ENCODE assay signal across 24 cellular contexts in the genomic region with DNA sequence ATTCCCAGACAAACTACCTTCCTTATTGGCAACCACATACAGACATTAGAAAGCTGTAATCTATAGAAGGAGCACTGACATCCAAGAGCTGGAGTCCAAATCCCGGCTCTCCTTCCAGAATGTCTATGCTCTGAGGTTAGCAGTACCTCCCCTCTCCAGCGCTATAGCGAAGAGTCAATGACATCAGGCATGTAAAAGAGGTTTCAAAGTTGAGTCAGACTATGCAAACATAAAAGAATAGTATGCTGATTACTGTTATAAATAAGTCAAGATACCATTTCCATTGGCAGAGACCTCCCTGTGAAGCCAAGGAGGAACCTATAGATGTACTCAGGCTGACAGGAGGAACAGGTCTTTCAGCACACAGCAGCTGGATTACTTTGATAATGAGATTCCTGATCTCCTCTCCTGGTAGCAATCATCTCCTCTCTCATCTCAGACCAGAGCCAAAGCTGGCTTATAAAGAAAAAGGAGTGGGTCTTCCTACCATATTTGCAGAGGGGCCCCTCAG.
DNase-seq lines count a peak whose midpoint lies in the region; ATAC-seq, FAIRE-seq and TF ChIP-seq lines count a peak whose summit lies in the region.
"Had no signal": no experiment of that assay in that cellular context is flagged by ENCODE, and none has a peak within 500 bp of the region (broad histone marks: within the 10 kb centered on the region; RNA-seq: fewer than 3 reads in every experiment).

No MANE protein-coding gene starts in this region.

- in situ Hi-C loops in IMR-90 (cut with MboI; ENCODE audit: low sequenced_read_pairs), result no loop called here
- in situ Hi-C loops in K562 (cut with MboI), result no loop called here

- H3K56ac ChIP-seq in IMR-90 (ENCODE audit: extremely low read depth, insufficient read depth, low read length), result no peak overlapping the region

- FAIRE-seq in K562 (lab: Jason Lieb, UNC), result no peak
- FAIRE-seq: A549, G401.6, GM12892, H1 had no signal

- ATAC-seq in activated naive CD8-positive, alpha-beta T cell treated with anti-CD3 and anti-CD28 coated beads, Interleukin-2, amount 50 U/mL, for 24 hours, result no peak
- ATAC-seq in IMR-90 (ENCODE audit: low read depth), result peak; percentile 45
- no peak for ATAC-seq in K562
- no peak for ATAC-seq in GM21576 (IDR thresholded peaks at IDR 0.05; ENCODE audit: unreplicated experiment)
- ATAC-seq in Right ventricle myocardium inferior, result no peak
- ATAC-seq in GM19351 (IDR thresholded peaks at IDR 0.05; ENCODE audit: unreplicated experiment), result no peak
- ATAC-seq: A549, HCT116 had no signal

- no peak overlapping the region for H4K91ac ChIP-seq in IMR-90 (ENCODE audit: insufficient read depth, low read depth, low read length)

- TF ChIP-seq POLR2A in IMR-90 (IDR thresholded peaks at IDR 0.05; ENCODE audit: low read depth, low read length) (no peak), K562 (conservative IDR thresholded peaks at IDR 0.05) (no peak)

- H3K27ac Mint-ChIP-seq in activated naive CD8-positive, alpha-beta T cell, result peak overlapping the region; percentile 24
- H3K27ac Mint-ChIP-seq in activated naive CD8-positive, alpha-beta T cell treated with anti-CD3 and anti-CD28 coated beads, Interleukin-2, amount 50 U/mL, for 24 hours, result no peak overlapping the region
- H3K27ac Mint-ChIP-seq: B cell had no signal

- no peaks in the 10 kb centered on the region; a peak in 2 of 4 replicates for H3K79me1 ChIP-seq in IMR-90 (ENCODE audit: low read depth in 1 of 2, low read length in 2 of 2)

- no peak overlapping the region for H4K8ac ChIP-seq in IMR-90 (ENCODE audit: low read depth in 2 of 2, low read length in 2 of 2)

- H3K36me3 Mint-ChIP-seq in activated naive CD8-positive, alpha-beta T cell, result peaks cover 19% of the 10 kb centered on the region
- peaks cover 3% of the 10 kb centered on the region for H3K36me3 Mint-ChIP-seq in activated naive CD8-positive, alpha-beta T cell treated with anti-CD3 and anti-CD28 coated beads, Interleukin-2, amount 50 U/mL, for 24 hours (ENCODE audit: low read depth)

- H2BK5ac ChIP-seq in IMR-90 (ENCODE audit: low read depth, low read length, poor library complexity, severe bottlenecking), result no peak overlapping the region

- CTCF ChIA-PET in IMR-90 (lab: Yijun Ruan, JAX), result no interaction called here
- CTCF ChIA-PET in K562 (lab: Yijun Ruan, JAX; ENCODE audit: low intra/inter-chr PET ratio), result no interaction called here

- no peak overlapping the region for H3K18ac ChIP-seq in IMR-90 (ENCODE audit: low read depth, low read length)

- H3K9me1 ChIP-seq in IMR-90 (ENCODE audit: insufficient read depth, low read length), result 0 out of 2 replicates have a peak, but pooled peaks cover 2% of the 10 kb centered on the region
- no peaks in the 10 kb centered on the region for H3K9me1 ChIP-seq in K562 (ENCODE audit: control insufficient read depth, insufficient read depth, low read length)

- no peak overlapping the region for H3K27ac ChIP-seq in IMR-90 (ENCODE audit: insufficient read depth, low read length)
- H3K27ac ChIP-seq in K562 (ENCODE audit: extremely low read depth, low read depth, low read length), result no peak overlapping the region
- H3K27ac ChIP-seq: A549, KMS-11 had no signal

- H3K4ac ChIP-seq in IMR-90 (ENCODE audit: low read depth, low read length), result no peak overlapping the region

- no peaks in the 10 kb centered on the region for H3K36me3 ChIP-seq in IMR-90 (ENCODE audit: control insufficient read depth, insufficient read depth, low read length)
- no peaks in the 10 kb centered on the region for H3K36me3 ChIP-seq in K562 (ENCODE audit: control insufficient read depth, insufficient read depth, low read length)

- no peaks in the 10 kb centered on the region for H3K9me3 Mint-ChIP-seq in activated naive CD8-positive, alpha-beta T cell (ENCODE audit: low read depth)
- no peaks in the 10 kb centered on the region for H3K9me3 Mint-ChIP-seq in activated naive CD8-positive, alpha-beta T cell treated with anti-CD3 and anti-CD28 coated beads, Interleukin-2, amount 50 U/mL, for 24 hours

- DNase-seq in activated naive CD8-positive, alpha-beta T cell treated with anti-CD3 and anti-CD28 coated beads, Interleukin-2, amount 50 U/mL, for 24 hours, result no peak
- peak; percentile 59 for DNase-seq in IMR-90
- no peak for DNase-seq in K562 (ENCODE audit: extremely low read depth in 1 of 4, low spot score in 3 of 4)
- no peak for DNase-seq in Right ventricle myocardium inferior (ENCODE audit: missing footprints)
- DNase-seq: COR-L47, DMS 273 treated with DMSO at 0.1 percent for 48 hours, NCI-H1105 treated with DMSO at 0.1 percent for 48 hours, NCI-H1694, NCI-H2081, NCI-H2171, NCI-H345, NCI-H524, OCI-M1, Right ventricle myocardium superior had no signal

- no peak overlapping the region for H2BK15ac ChIP-seq in IMR-90 (ENCODE audit: low read depth, low read length)

- no peak for TF ChIP-seq RAD21 in IMR-90 (IDR thresholded peaks at IDR 0.05; ENCODE audit: low read length)
- no peak for TF ChIP-seq RAD21 in K562 (CRISPR knock-in tag; conservative IDR thresholded peaks at IDR 0.05 in 1 of 2, IDR thresholded peaks at IDR 0.05 in 1 of 2)

- H3K4me3 Mint-ChIP-seq in activated naive CD8-positive, alpha-beta T cell, result no peak overlapping the region
- no peak overlapping the region for H3K4me3 Mint-ChIP-seq in activated naive CD8-positive, alpha-beta T cell treated with anti-CD3 and anti-CD28 coated beads, Interleukin-2, amount 50 U/mL, for 24 hours
- H3K4me3 Mint-ChIP-seq: B cell had no signal

- H2AFZ ChIP-seq in IMR-90 (replicated peaks; ENCODE audit: low read length, poor library complexity) (no peak overlapping the region), K562 (ENCODE audit: low read depth, low read length) (no peak overlapping the region)

- H2BK120ac ChIP-seq in IMR-90 (ENCODE audit: low read depth, low read length), result no peak overlapping the region

- no peaks in the 10 kb centered on the region for H3K79me2 ChIP-seq in K562 (ENCODE audit: control insufficient read depth, insufficient read depth, low read length)

- H2AK5ac ChIP-seq in IMR-90 (ENCODE audit: low read depth, low read length), result no peak overlapping the region

- no peak overlapping the region for H2AK9ac ChIP-seq in IMR-90 (replicated peaks; ENCODE audit: low read depth, low read length, poor library complexity)

- dilution Hi-C loops in IMR-90 (cut with HindIII; ENCODE audit: low sequenced_read_pairs, unreplicated experiment), result no loop called here

- BruUV-seq in IMR-90 (replicated peaks; lab: Mats Ljungman, UMichigan), result no TSS peak
- no TSS peak for BruUV-seq in K562 (replicated peaks; lab: Mats Ljungman, UMichigan)

- H4K5ac ChIP-seq in IMR-90 (ENCODE audit: low read depth, low read length), result no peak overlapping the region

- no peak overlapping the region for H3K23ac ChIP-seq in IMR-90 (ENCODE audit: low read depth, low read length)

- H3K27me3 Mint-ChIP-seq in activated naive CD8-positive, alpha-beta T cell, result no peaks in the 10 kb centered on the region
- H3K27me3 Mint-ChIP-seq in activated naive CD8-positive, alpha-beta T cell treated with anti-CD3 and anti-CD28 coated beads, Interleukin-2, amount 50 U/mL, for 24 hours, result no peaks in the 10 kb centered on the region
- H3K27me3 Mint-ChIP-seq: B cell had no signal

- TF ChIP-seq CTCF in IMR-90 (conservative IDR thresholded peaks at IDR 0.05; ENCODE audit: low read depth, low read length) (no peak), K562 (IDR thresholded peaks at IDR 0.05 in 2 of 3, conservative IDR thresholded peaks at IDR 0.05 in 1 of 3; ENCODE audit: insufficient read depth in 2 of 3, low read depth in 1 of 3, low read length in 3 of 3) (no peak)

- H3K27me3 ChIP-seq in IMR-90 (ENCODE audit: control insufficient read depth, insufficient read depth, low read length) (no peaks in the 10 kb centered on the region), K562 (ENCODE audit: control insufficient read depth in 2 of 2, insufficient read depth in 2 of 2, low read length in 2 of 2) (peaks cover 20 to 56% of the 10 kb centered on the region in 2 experiments; a peak in 4 of 5 replicates)

- H3K9ac ChIP-seq in IMR-90 (ENCODE audit: low read depth, low read length) (no peak overlapping the region), K562 (ENCODE audit: insufficient read depth in 1 of 2, low read depth in 2 of 2, low read length in 2 of 2) (no peak overlapping the region)
- H3K9ac ChIP-seq: KMS-11 had no signal

- whole genome bisulfite sequencing in IMR-90 (ENCODE audit: extremely low coverage in 2 of 2, insufficient read length in 1 of 2), 2 experiments, result no CpG with 5 or more reads among the region's 3 CpGs
- WGBS in K562 (ENCODE audit: insufficient coverage, low coverage, missing lambda C conversion rate), result 18% methylated on average over 3 of the region's 3 CpGs

- H3K4me3 ChIP-seq in IMR-90 (ENCODE audit: insufficient read depth, low read depth, low read length), result no peak overlapping the region
- H3K4me3 ChIP-seq in K562, result no peak overlapping the region
- H3K4me3 ChIP-seq: A549 had no signal

- peaks cover 29% of the 10 kb centered on the region for H3K4me1 Mint-ChIP-seq in activated naive CD8-positive, alpha-beta T cell (ENCODE audit: low read depth)
- peaks cover 16% of the 10 kb centered on the region for H3K4me1 Mint-ChIP-seq in activated naive CD8-positive, alpha-beta T cell treated with anti-CD3 and anti-CD28 coated beads, Interleukin-2, amount 50 U/mL, for 24 hours

- H4K20me1 ChIP-seq in IMR-90 (ENCODE audit: insufficient read depth, low read length) (peaks cover 5% of the 10 kb centered on the region; the same call in 1 of the 2 replicates), K562 (replicated peaks; ENCODE audit: control insufficient read depth, insufficient read depth, low read length) (peaks cover 13% of the 10 kb centered on the region; the same call in 1 of the 2 replicates)

- H3K4me2 ChIP-seq in IMR-90 (ENCODE audit: low read depth, low read length) (no peak overlapping the region), K562 (ENCODE audit: insufficient read depth, low read length) (no peak overlapping the region)
- H3K4me2 ChIP-seq: A549, KMS-11 had no signal

- H3K4me1 ChIP-seq in IMR-90 (ENCODE audit: control insufficient read depth, insufficient read depth, low read length) (no peaks in the 10 kb centered on the region), K562 (replicated peaks in 1 of 2; ENCODE audit: control insufficient read depth in 2 of 2, insufficient read depth in 2 of 2, low read length in 2 of 2) (no peaks in the 10 kb centered on the region)
- H3K4me1 ChIP-seq: A549 had no signal

- no peaks in the 10 kb centered on the region; the same call in 1 of the 2 replicates for H3K9me3 ChIP-seq in IMR-90 (ENCODE audit: control insufficient read depth, insufficient read depth, low read length)
- no peaks in the 10 kb centered on the region for H3K9me3 ChIP-seq in K562 (replicated peaks; ENCODE audit: control insufficient read depth, insufficient read depth, low read depth, low read length)
- H3K9me3 ChIP-seq: A549 had no signal

- intact Hi-C loops in IMR-90 (cut with micrococcal nuclease) (no loop called here), K562 (cut with micrococcal nuclease) (no loop called here), Right ventricle myocardium inferior (cut with DNase I) (loop anchor here (10.0 kb wide), 1 partner anchor 190 kb away; the partner anchor contains the start of gene ATXN7L1)

- H2BK20ac ChIP-seq in IMR-90 (ENCODE audit: low read depth, low read length), result no peak overlapping the region

- POLR2A ChIA-PET in IMR-90 (lab: Charles Lee; ENCODE audit: unreplicated experiment) (no interaction called here), K562 (lab: Yijun Ruan, JAX) (no interaction called here)

- no peak for TF ChIP-seq EP300 in K562 (IDR thresholded peaks at IDR 0.05; ENCODE audit: low read length)

- H3K14ac ChIP-seq in IMR-90 (replicated peaks; ENCODE audit: low read depth, low read length), result no peak overlapping the region
